ENCODE assay signal across 9 cellular contexts in genomic region chr18:75206637-75207297, GRCh38. TPM values are rescaled to one million over a fixed set of nuclear protein-coding genes. Genes with fewer than 3 reads are reported as not detected.
DNase-seq lines count a peak whose midpoint lies in the region; ATAC-seq lines count a peak whose summit lies in the region.
"Had no signal": no experiment of that assay in that cellular context is flagged by ENCODE, and none has a peak within 500 bp of the region (broad histone marks: within the 10 kb centered on the region; RNA-seq: fewer than 3 reads in every experiment).

No MANE protein-coding gene starts in this region.

- peaks cover 4% of the 10 kb centered on the region for H3K4me1 ChIP-seq in right cardiac atrium (ENCODE audit: control insufficient read depth, insufficient read depth, low read length)
- peaks cover 23% of the 10 kb centered on the region for H3K4me1 ChIP-seq in stomach smooth muscle (ENCODE audit: control insufficient read depth, insufficient read depth, low read length)

- H3K4me1 Mint-ChIP-seq in activated CD4-positive, alpha-beta T cell treated with anti-CD3 and anti-CD28 coated beads, Interleukin-2, amount 10 ng/mL, durations not matched to agents 7 days and 5 days = peaks cover 43% of the 10 kb centered on the region
- H3K4me1 Mint-ChIP-seq in activated CD4-positive, alpha-beta memory T cell treated with anti-CD3 and anti-CD28 coated beads for 36 hours (ENCODE audit: low read depth) = peaks cover 41% of the 10 kb centered on the region

- no peaks in the 10 kb centered on the region for H3K9me3 Mint-ChIP-seq in activated CD4-positive, alpha-beta T cell treated with anti-CD3 and anti-CD28 coated beads, Interleukin-2, amount 10 ng/mL, durations not matched to agents 7 days and 5 days
- H3K9me3 Mint-ChIP-seq in activated CD4-positive, alpha-beta memory T cell treated with anti-CD3 and anti-CD28 coated beads for 36 hours = no peaks in the 10 kb centered on the region

- H3K27me3 Mint-ChIP-seq in activated CD4-positive, alpha-beta T cell treated with anti-CD3 and anti-CD28 coated beads, Interleukin-2, amount 10 ng/mL, durations not matched to agents 7 days and 5 days = peaks cover 26% of the 10 kb centered on the region
- H3K27me3 Mint-ChIP-seq in activated CD4-positive, alpha-beta memory T cell treated with anti-CD3 and anti-CD28 coated beads for 36 hours = no peaks in the 10 kb centered on the region

- intact Hi-C loops in activated CD4-positive, alpha-beta memory T cell treated with anti-CD3 and anti-CD28 coated beads for 36 hours (cut with micrococcal nuclease) = loop anchor here (5.0 kb wide), 1 partner anchor 309 kb away; no protein-coding TSS in a partner anchor
- intact Hi-C loops in right cardiac atrium (cut with DNase I) = no loop called here

- peaks cover 0 to 1% of the 10 kb centered on the region in 2 donors for H3K36me3 ChIP-seq in stomach smooth muscle (ENCODE audit: control insufficient read depth in 2 of 2, insufficient read depth in 2 of 2, low read length in 2 of 2)

- DNase-seq in activated CD4-positive, alpha-beta T cell treated with anti-CD3 and anti-CD28 coated beads, Interleukin-2, amount 10 ng/mL, durations not matched to agents 7 days and 5 days = no peak
- no peak for DNase-seq in activated CD4-positive, alpha-beta T cell treated with anti-CD3 and anti-CD28 coated beads for 4 hours
- no peak for DNase-seq in activated CD4-positive, alpha-beta memory T cell treated with anti-CD3 and anti-CD28 coated beads for 36 hours
- DNase-seq in right cardiac atrium = no peak
- no peak for DNase-seq in NCI-H1436 treated with DMSO at 0.1 percent for 48 hours (lab: John Stamatoyannopoulos, UW)
- DNase-seq in COR-L47 (lab: John Stamatoyannopoulos, UW) = no peak
- DNase-seq: effector CD4-positive, alpha-beta T cell had no signal

- peaks cover 28% of the 10 kb centered on the region for H3K36me3 Mint-ChIP-seq in activated CD4-positive, alpha-beta T cell treated with anti-CD3 and anti-CD28 coated beads, Interleukin-2, amount 10 ng/mL, durations not matched to agents 7 days and 5 days (ENCODE audit: low read depth)
- H3K36me3 Mint-ChIP-seq in activated CD4-positive, alpha-beta memory T cell treated with anti-CD3 and anti-CD28 coated beads for 36 hours = peaks cover 11% of the 10 kb centered on the region

- WGBS in right cardiac atrium = 65% methylated on average over 12 of the region's 12 CpGs

- CTCF ChIA-PET in activated CD4-positive, alpha-beta T cell treated with anti-CD3 and anti-CD28 coated beads, Interleukin-2, amount 10 ng/mL, durations not matched to agents 7 days and 5 days (lab: Charles Lee) = no interaction called here
- CTCF ChIA-PET in activated CD4-positive, alpha-beta memory T cell treated with anti-CD3 and anti-CD28 coated beads for 36 hours (lab: Charles Lee) = no interaction called here

- ATAC-seq in right cardiac atrium = no peak
- no peak for ATAC-seq in GM21619 (IDR thresholded peaks at IDR 0.05; ENCODE audit: unreplicated experiment)

- POLR2A ChIA-PET in activated CD4-positive, alpha-beta T cell treated with anti-CD3 and anti-CD28 coated beads, Interleukin-2, amount 10 ng/mL, durations not matched to agents 7 days and 5 days (lab: Charles Lee) = no interaction called here
- POLR2A ChIA-PET in activated CD4-positive, alpha-beta memory T cell treated with anti-CD3 and anti-CD28 coated beads for 36 hours (lab: Charles Lee) = interaction anchor here (0.7 kb wide), 1 partner anchor 9 kb away, joined by 5 read pairs; no protein-coding TSS in a partner anchor

- peak overlapping the region; percentile 94 for H3K4me3 Mint-ChIP-seq in activated CD4-positive, alpha-beta T cell treated with anti-CD3 and anti-CD28 coated beads, Interleukin-2, amount 10 ng/mL, durations not matched to agents 7 days and 5 days
- H3K4me3 Mint-ChIP-seq in activated CD4-positive, alpha-beta memory T cell treated with anti-CD3 and anti-CD28 coated beads for 36 hours = peak overlapping the region; percentile 99

- H3K9ac ChIP-seq in stomach smooth muscle (ENCODE audit: low read length in 2 of 2) = peak overlapping the region; percentile 73 to 89

- peak overlapping the region; percentile 33 for H3K27ac Mint-ChIP-seq in activated CD4-positive, alpha-beta T cell treated with anti-CD3 and anti-CD28 coated beads, Interleukin-2, amount 10 ng/mL, durations not matched to agents 7 days and 5 days
- no peak overlapping the region for H3K27ac Mint-ChIP-seq in activated CD4-positive, alpha-beta memory T cell treated with anti-CD3 and anti-CD28 coated beads for 36 hours

- H3K27ac ChIP-seq in right cardiac atrium (ENCODE audit: low read length) (peak overlapping the region; percentile 57), stomach smooth muscle (ENCODE audit: low read length) (peak overlapping the region; percentile 95)

- H3K4me3 ChIP-seq in right cardiac atrium (ENCODE audit: low read length) (peak overlapping the region; percentile 100), stomach smooth muscle (ENCODE audit: low read length in 2 of 2) (peak overlapping the region; percentile 74 to 98)

- H3K27me3 ChIP-seq in right cardiac atrium (ENCODE audit: control insufficient read depth, insufficient read depth) (no peaks in the 10 kb centered on the region), stomach smooth muscle (ENCODE audit: control insufficient read depth in 1 of 2, insufficient read depth in 2 of 2, low read length in 2 of 2) (no peaks in the 10 kb centered on the region)

- H3K9me3 ChIP-seq in right cardiac atrium (ENCODE audit: control insufficient read depth, low read length) = no peaks in the 10 kb centered on the region
- H3K9me3 ChIP-seq in stomach smooth muscle (ENCODE audit: control insufficient read depth in 2 of 2, low read length in 2 of 2) = no peaks in the 10 kb centered on the region

RNA-seq across cellular contexts. Expression of gene PTGR3, which starts 2.2 kb away (rescaled TPM):
- 10 to 100 TPM; 35.8 to 38.6 TPM for total RNA-seq in activated CD4-positive, alpha-beta T cell treated with anti-CD3 and anti-CD28 coated beads, Interleukin-2, amount 10 ng/mL, durations not matched to agents 7 days and 5 days
- total RNA-seq in activated CD4-positive, alpha-beta memory T cell treated with anti-CD3 and anti-CD28 coated beads for 36 hours = 10 to 100 TPM; 29.6 to 30.2 TPM
- 10 to 100 TPM; 27.1 to 42.9 (median 33.8) TPM for total RNA-seq in right cardiac atrium
- polyA plus RNA-seq in right cardiac atrium = 23.4 TPM

RNA-seq across cellular contexts. Expression of gene TSHZ1, which starts 3.8 kb away (rescaled TPM):
- total RNA-seq in activated CD4-positive, alpha-beta T cell treated with anti-CD3 and anti-CD28 coated beads, Interleukin-2, amount 10 ng/mL, durations not matched to agents 7 days and 5 days = 10 to 100 TPM; 22.0 to 23.6 TPM
- total RNA-seq in activated CD4-positive, alpha-beta memory T cell treated with anti-CD3 and anti-CD28 coated beads for 36 hours = 10 to 100 TPM; 12.7 to 13.9 TPM
- total RNA-seq in right cardiac atrium = 10 to 100 TPM; 13.3 to 24.7 (median 20.4) TPM
- polyA plus RNA-seq in right cardiac atrium = 12.7 TPM
